Comparison of ENCODE assay signal across 1 cellular context in genomic region chr3:128432898-128433629, GRCh38.
TF ChIP-seq lines count a peak whose summit lies in the region.

No MANE protein-coding gene starts in this region.

TF ChIP-seq in SK-N-SH, 30 proteins besides CTCF, POLR2A, EP300 and RAD21 (continued from another document):
- TF ChIP-seq REST (IDR thresholded peaks at IDR 0.05; ENCODE audit: low read depth, low read length) (no peak), IRF3 (IDR thresholded peaks at IDR 0.05; ENCODE audit: low read depth, low read length) (no peak), GABPA (IDR thresholded peaks at IDR 0.05; ENCODE audit: low read depth) (no peak), SMC3 (IDR thresholded peaks at IDR 0.05; ENCODE audit: low read depth, low read length) (no peak)
TF ChIP-seq in SK-N-SH: peak in this region for 0.
